In the genomic region with DNA sequence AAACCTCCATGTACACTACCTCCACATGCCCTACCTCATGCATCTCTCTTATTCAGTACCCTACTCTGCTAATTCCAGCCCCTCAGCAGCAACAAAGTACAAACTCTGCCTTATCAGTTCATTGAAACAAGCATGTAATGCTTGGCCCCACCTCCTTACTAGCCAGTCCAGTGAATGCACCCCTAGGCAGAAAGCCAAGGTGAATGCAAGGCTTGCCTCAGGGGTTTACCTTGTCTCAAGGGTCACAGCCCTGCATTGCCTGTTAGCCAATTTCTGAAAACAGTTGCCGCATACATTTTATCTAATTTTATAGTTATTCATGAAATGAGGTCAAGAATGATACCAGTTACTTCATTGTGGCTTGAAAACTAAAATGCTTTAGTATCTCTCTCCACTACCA, we compare ENCODE assay signal across 1 cellular context.
TF ChIP-seq lines count a peak whose summit lies in the region.

No MANE protein-coding gene starts in this region.

TF ChIP-seq in H1, 55 proteins besides CTCF, POLR2A, EP300 and RAD21:
- TF ChIP-seq SRF (IDR thresholded peaks at IDR 0.05; ENCODE audit: low read depth, low read length): no peak
- no peak for TF ChIP-seq BACH1 (IDR thresholded peaks at IDR 0.05; ENCODE audit: low read length)
TF ChIP-seq in H1: peak in this region for 0.
